Comparison of ENCODE assay signal across 23 cellular contexts in the genomic region with DNA sequence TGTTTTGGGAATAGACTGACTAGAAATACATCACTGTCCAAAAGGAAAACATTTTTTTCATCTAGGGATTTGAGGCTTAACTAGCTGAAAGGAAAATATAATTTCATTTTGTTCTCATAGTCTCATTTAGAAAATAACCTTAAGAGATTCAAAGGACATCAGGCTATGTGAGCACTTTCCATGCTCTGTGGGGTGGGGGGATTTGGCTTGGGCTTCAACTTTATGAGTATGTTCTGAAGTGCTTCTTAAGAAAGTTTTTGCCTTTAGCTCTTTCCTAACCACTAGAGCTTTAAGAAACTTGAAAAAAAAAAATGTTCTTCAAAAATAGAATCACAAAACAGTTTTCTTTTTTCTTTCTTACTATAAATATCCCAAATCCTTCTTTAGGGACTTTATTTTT. TPM values are rescaled to one million over a fixed set of nuclear protein-coding genes. Genes with fewer than 3 reads are reported as not detected.
"Had no signal": no experiment of that assay in that cellular context is flagged by ENCODE, and none has a peak within 500 bp of the region (broad histone marks: within the 10 kb centered on the region; RNA-seq: fewer than 3 reads in every experiment).

No MANE protein-coding gene starts in this region.

- H3K27me3 ChIP-seq: heart left ventricle, right lobe of liver, transverse colon, upper lobe of left lung had no signal

- DNase-seq: heart left ventricle; hypothalamus; immature natural killer cell; kidney; lower lobe of right lung; mammary epithelial cell; mesenchymal stem cell; naive thymus-derived CD8-positive, alpha-beta T cell; nucleus accumbens; psoas muscle; right lobe of liver; stimulated activated CD4-positive, alpha-beta T cell treated with anti-CD3 and anti-CD28 coated beads, Interleukin-1b, Interleukin-23, amount 100 ng/mL, for 48 hours; stimulated activated CD4-positive, alpha-beta T cell treated with anti-CD3 and anti-CD28 coated beads, Interleukin-2, amount 100 ng/mL, for 48 hours; stimulated activated CD4-positive, alpha-beta T cell treated with anti-CD3 and anti-CD28 coated beads, Interleukin-4, amount 100 ng/mL, for 4 hours; stimulated activated CD8-positive, alpha-beta memory T cell treated with anti-CD3 and anti-CD28 coated beads, Interleukin-4, amount 100 ng/mL, for 48 hours; stimulated activated naive CD4-positive, alpha-beta T cell treated with Interleukin-2 at 50 U/mL for 16 hours; stimulated activated naive CD8-positive, alpha-beta T cell treated with anti-CD3 and anti-CD28 coated beads, Interleukin-15, amount 100 ng/mL, for 72 hours; substantia nigra; transverse colon; upper lobe of left lung had no signal

- H3K4me3 ChIP-seq: heart left ventricle, lower lobe of right lung, psoas muscle, right lobe of liver, smooth muscle cell, transverse colon, upper lobe of left lung had no signal

- H3K36me3 ChIP-seq: heart left ventricle, lower lobe of right lung, right lobe of liver, transverse colon, upper lobe of left lung had no signal

- H3K4me1 ChIP-seq: heart left ventricle, lower lobe of right lung, parathyroid adenoma, psoas muscle, right lobe of liver, transverse colon, upper lobe of left lung had no signal

- ATAC-seq: lower lobe of right lung; naive thymus-derived CD8-positive, alpha-beta T cell; psoas muscle; right lobe of liver; stimulated activated memory B cell treated with anti-CD40 and anti-IgM and Interleukin-4, amounts not matched to agents 10 μg/mL and 1 μg/mL and 100 μg/mL, for 72 hours; stimulated activated naive CD8-positive, alpha-beta T cell treated with anti-CD3 and anti-CD28 coated beads, Interleukin-15, amount 100 ng/mL, for 72 hours had no signal

- H3K27ac ChIP-seq: lower lobe of right lung, parathyroid adenoma, psoas muscle, right lobe of liver, transverse colon, upper lobe of left lung had no signal

- H3K9me3 ChIP-seq: heart left ventricle, lower lobe of right lung, psoas muscle, right lobe of liver, transverse colon, upper lobe of left lung had no signal

RNA-seq across cellular contexts. Expression of a gene that starts 17.6 kb away (rescaled TPM):
- total RNA-seq: mammary epithelial cell; naive thymus-derived CD8-positive, alpha-beta T cell had no signal
